Comparison of ENCODE assay signal across 8 cellular contexts in the genomic region with DNA sequence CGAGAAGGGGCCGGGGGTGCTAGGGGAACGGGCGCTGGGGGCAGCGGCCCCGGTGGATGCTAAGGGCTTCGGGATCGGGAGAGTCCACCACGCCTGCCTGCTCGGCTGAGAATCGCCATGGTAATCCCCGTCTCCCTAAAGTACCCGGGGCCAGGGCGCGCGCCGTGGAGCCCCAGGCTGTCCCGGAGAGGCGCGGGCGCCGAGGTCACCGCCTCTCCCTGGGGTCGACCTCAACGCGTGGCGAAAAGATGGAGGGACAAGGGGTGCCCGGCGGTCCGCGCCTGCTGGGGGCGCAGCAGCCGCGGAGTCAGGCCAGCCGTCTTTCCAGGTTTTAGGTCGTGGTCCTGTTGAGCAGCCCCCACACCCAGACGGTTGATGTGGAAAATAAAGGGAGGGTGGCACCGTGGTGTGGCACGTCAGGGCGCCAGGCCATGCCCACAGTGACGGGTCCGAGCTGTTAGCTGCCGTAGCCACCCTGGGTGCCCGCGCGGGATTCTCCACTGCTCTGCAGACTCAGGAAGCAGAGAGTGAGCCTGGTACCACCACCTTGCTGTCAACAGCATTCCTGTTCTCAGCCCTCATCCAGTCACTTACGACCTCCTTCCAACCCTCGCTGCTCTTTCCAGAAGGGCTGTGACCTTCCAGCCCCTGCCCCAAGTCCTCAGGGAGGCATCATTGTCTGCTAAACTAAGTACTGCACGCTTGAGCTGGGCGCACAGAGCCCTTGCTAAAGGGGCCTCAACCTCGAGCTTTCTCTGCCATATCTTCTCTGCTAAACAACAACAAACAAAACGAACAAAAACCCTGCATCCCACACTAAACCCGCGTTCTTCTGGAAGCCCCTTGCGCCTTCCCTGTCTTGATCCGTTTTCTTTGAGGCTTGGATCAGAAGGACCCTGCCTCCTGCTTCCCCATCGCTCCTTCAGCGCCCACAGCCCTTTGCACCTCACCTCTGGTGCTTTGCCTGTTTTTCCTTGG. TPM values are rescaled to one million over a fixed set of nuclear protein-coding genes. Genes with fewer than 3 reads are reported as not detected.
A peak's percentile ranks its signal among the peaks of the same experiment; 100 is the strongest.
DNase-seq lines count a peak whose midpoint lies in the region; ATAC-seq and TF ChIP-seq lines count a peak whose summit lies in the region.

No MANE protein-coding gene starts in this region.

- H3K36me3 ChIP-seq in Caco-2 (ENCODE audit: control insufficient read depth, insufficient read depth, low read length), result no peaks in the 10 kb centered on the region
- no peaks in the 10 kb centered on the region for H3K36me3 ChIP-seq in H7 (replicated peaks; ENCODE audit: control insufficient read depth, insufficient read depth, low read length)
- H3K36me3 ChIP-seq in Peyer's patch, result no peaks in the 10 kb centered on the region
- H3K36me3 ChIP-seq in upper lobe of right lung, result no peaks in the 10 kb centered on the region

- CTCF ChIA-PET in Caco-2 (lab: Charles Lee) (interaction anchor here (0.6 kb wide), 3 partner anchors 140 to 477 kb away, joined by 3 to 5 read pairs (median 4); no protein-coding TSS in a partner anchor), HEK293T (lab: Yijun Ruan, JAX) (interaction anchor here (0.6 to 1.1 kb wide), 2 partner anchors 70 to 127 kb away, joined by 4 to 5 read pairs; no protein-coding TSS in a partner anchor)

- H3K4me1 ChIP-seq in Caco-2 (peaks cover 5% of the 10 kb centered on the region), Peyer's patch (peaks cover 0 to 7% (median 3%) of the 10 kb centered on the region in 4 donors), upper lobe of right lung (peaks cover 4% of the 10 kb centered on the region)

- BruUV-seq in Caco-2 (replicated peaks; lab: Mats Ljungman, UMichigan), result no TSS peak

- intact Hi-C loops in Caco-2 (cut with micrococcal nuclease; ENCODE audit: unreplicated experiment), result loop anchor here (10.0 kb wide), 1 partner anchor 132 kb away; no protein-coding TSS in a partner anchor
- intact Hi-C loops in upper lobe of right lung (cut with DNase I), result no loop called here

- H3K27me3 ChIP-seq in Caco-2 (replicated peaks; ENCODE audit: control insufficient read depth, insufficient read depth, low read length) (no peaks in the 10 kb centered on the region), H7 (ENCODE audit: control insufficient read depth, insufficient read depth, low read length) (peaks cover 28% of the 10 kb centered on the region), Peyer's patch (no peaks in the 10 kb centered on the region), upper lobe of right lung (no peaks in the 10 kb centered on the region)

- no peaks in the 10 kb centered on the region for H3K9me3 ChIP-seq in Caco-2
- no peaks in the 10 kb centered on the region for H3K9me3 ChIP-seq in Peyer's patch
- no peaks in the 10 kb centered on the region for H3K9me3 ChIP-seq in upper lobe of right lung

- peak in 1 of 2 experiments; percentile 9 for TF ChIP-seq CTCF in Caco-2 (IDR thresholded peaks at IDR 0.05; ENCODE audit: insufficient read depth in 1 of 2, low read depth in 1 of 2, low read length in 1 of 2, severe bottlenecking in 1 of 2, unreplicated experiment in 1 of 2)
- TF ChIP-seq CTCF in Peyer's patch (IDR thresholded peaks at IDR 0.05), result peak in 1 of 6 experiments; percentile 14
- TF ChIP-seq CTCF in upper lobe of right lung (IDR thresholded peaks at IDR 0.05), result no peak

- peak overlapping the region in 2 of 4 donors; percentile 30 to 63 for H3K27ac ChIP-seq in Peyer's patch
- H3K27ac ChIP-seq in upper lobe of right lung, result no peak overlapping the region

- H3K4me3 Mint-ChIP-seq in Caco-2 (ENCODE audit: unreplicated experiment) (peak overlapping the region; percentile 66), memory B cell (peak overlapping the region; percentile 87)

- POLR2A ChIA-PET in Caco-2 (lab: Charles Lee), result no interaction called here
- POLR2A ChIA-PET in HEK293T (lab: Yijun Ruan, JAX), result no interaction called here

- DNase-seq in Caco-2, result no peak
- peak; percentile 86 for DNase-seq in H7
- DNase-seq in Peyer's patch, result peak in 1 of 3 donors; percentile 18
- peak; percentile 3 for DNase-seq in central memory CD4-positive, alpha-beta T cell
- DNase-seq in memory B cell (ENCODE audit: low spot score in 2 of 2), result peak; percentile 29 to 39
- DNase-seq in upper lobe of right lung, result no peak
- no peak for DNase-seq in SIG-M5 treated with dmso at 0.1 percent for 504 hours (lab: John Stamatoyannopoulos, UW; ENCODE audit: unreplicated experiment)
- no peak for DNase-seq in HEK293T (ENCODE audit: extremely low spot score)

- H3K27me3 Mint-ChIP-seq in Caco-2 (ENCODE audit: insufficient read depth, unreplicated experiment) (peaks cover 5% of the 10 kb centered on the region), memory B cell (no peaks in the 10 kb centered on the region)

- H3K36me3 Mint-ChIP-seq in Caco-2 (ENCODE audit: insufficient read depth, unreplicated experiment) (no peaks in the 10 kb centered on the region), memory B cell (no peaks in the 10 kb centered on the region)

- no peak for TF ChIP-seq POLR2A in Peyer's patch (IDR thresholded peaks at IDR 0.05)

- no peaks in the 10 kb centered on the region for H3K9me3 Mint-ChIP-seq in Caco-2 (ENCODE audit: unreplicated experiment)
- H3K9me3 Mint-ChIP-seq in memory B cell, result no peaks in the 10 kb centered on the region

- H3K4me1 Mint-ChIP-seq in Caco-2 (ENCODE audit: low read depth, unreplicated experiment) (peaks cover under 1% of the 10 kb centered on the region), memory B cell (peaks cover 22% of the 10 kb centered on the region)

- no peak overlapping the region for H3K27ac Mint-ChIP-seq in Caco-2 (ENCODE audit: unreplicated experiment)
- peak overlapping the region; percentile 89 for H3K27ac Mint-ChIP-seq in memory B cell

- peak overlapping the region; percentile 62 for H3K4me3 ChIP-seq in Caco-2 (ENCODE audit: low read depth, low read length)
- H3K4me3 ChIP-seq in H7 (ENCODE audit: insufficient read depth, low read depth, low read length), result peak overlapping the region; percentile 52
- H3K4me3 ChIP-seq in Peyer's patch, result peak overlapping the region; percentile 38 to 77 (median 64)
- H3K4me3 ChIP-seq in upper lobe of right lung, result peak overlapping the region; percentile 58

- peak; percentile 4 for ATAC-seq in memory B cell (ENCODE audit: low read depth)
- ATAC-seq in upper lobe of right lung, result peak; percentile 38

TF ChIP-seq in HEK293T, 16 proteins besides CTCF, POLR2A, EP300 and RAD21:
- TF ChIP-seq FOXK2 (IDR thresholded peaks at IDR 0.05) (no peak), BHLHE40 (IDR thresholded peaks at IDR 0.05; ENCODE audit: borderline replicate concordance) (no peak), CTBP1 (IDR thresholded peaks at IDR 0.05; ENCODE audit: borderline replicate concordance) (no peak), ELF4 (IDR thresholded peaks at IDR 0.05) (no peak), NFRKB (IDR thresholded peaks at IDR 0.05) (no peak), SUZ12 (IDR thresholded peaks at IDR 0.05) (no peak), ZNF384 (IDR thresholded peaks at IDR 0.05) (no peak), LEF1 (IDR thresholded peaks at IDR 0.05; ENCODE audit: borderline replicate concordance) (no peak)
- TF ChIP-seq, protein P1, sequence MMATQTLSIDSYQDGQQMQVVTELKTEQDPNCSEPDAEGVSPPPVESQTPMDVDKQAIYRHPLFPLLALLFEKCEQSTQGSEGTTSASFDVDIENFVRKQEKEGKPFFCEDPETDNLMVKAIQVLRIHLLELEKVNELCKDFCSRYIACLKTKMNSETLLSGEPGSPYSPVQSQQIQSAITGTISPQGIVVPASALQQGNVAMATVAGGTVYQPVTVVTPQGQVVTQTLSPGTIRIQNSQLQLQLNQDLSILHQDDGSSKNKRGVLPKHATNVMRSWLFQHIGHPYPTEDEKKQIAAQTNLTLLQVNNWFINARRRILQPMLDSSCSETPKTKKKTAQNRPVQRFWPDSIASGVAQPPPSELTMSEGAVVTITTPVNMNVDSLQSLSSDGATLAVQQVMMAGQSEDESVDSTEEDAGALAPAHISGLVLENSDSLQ (IDR thresholded peaks at IDR 0.05), result no peak

RNA-seq across cellular contexts. Expression of a gene that starts 0.7 kb away (rescaled TPM):
- not detected in 2 replicates for total RNA-seq in Caco-2 (2022)
- total RNA-seq in H7 (2014; rRNA removed; shearing (Covaris generic)), result not detected in 2 replicates
- total RNA-seq in Peyer's patch, result 1 to 10 TPM in 1 of 4 donors, not detected in 3; 1.3 TPM
- not detected for total RNA-seq in upper lobe of right lung

Comparison
In these comparisons a context has a peak if more than half of its experiments do, and no peak if none do; other contexts are left out.
1. DNase-seq: peak in H7 (single experiment), central memory CD4-positive, alpha-beta T cell (single experiment) and memory B cell (2 of 2); none in Caco-2 (0 of 2), upper lobe of right lung (single experiment), SIG-M5 treated with dmso at 0.1 percent for 504 hours (single experiment) and HEK293T (single experiment).
2. Peak in every context shown above with its lines, with median percentiles within 50 percentile points of each other: H3K4me3 ChIP-seq.